In the genomic region with DNA sequence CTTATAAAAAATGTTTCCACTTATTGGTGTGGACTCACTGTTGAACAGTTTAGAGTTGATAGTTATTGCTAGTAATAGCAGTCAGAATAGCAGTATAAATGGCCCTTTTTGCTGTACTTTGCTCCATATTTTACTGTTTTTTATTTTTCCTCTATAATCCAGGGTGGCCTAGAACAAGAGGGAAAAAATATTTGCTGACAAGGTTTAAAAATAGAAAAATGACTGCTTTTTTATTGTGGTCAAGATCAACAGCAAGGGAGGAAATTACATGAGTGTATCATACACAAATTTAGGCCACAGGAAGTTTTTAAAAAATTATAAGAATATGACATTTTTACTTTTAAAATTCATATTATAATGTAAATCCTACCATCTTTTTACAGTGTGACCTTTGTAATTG, we compare ENCODE assay signal across 8 cellular contexts.
"Had no signal": no experiment of that assay in that cellular context is flagged by ENCODE, and none has a peak within 500 bp of the region (broad histone marks: within the 10 kb centered on the region; RNA-seq: fewer than 3 reads in every experiment).

No MANE protein-coding gene starts in this region.

- H3K9me3 ChIP-seq: HAP-1 had no signal

- ATAC-seq: HCT116 had no signal

- H3K9ac ChIP-seq: GM23248 had no signal

- DNase-seq: GM23248, GOT3, H7, HFFc6, KG1 had no signal

- H3K36me3 ChIP-seq: HAP-1 had no signal

- H3K4me1 ChIP-seq: HAP-1 had no signal

- H3K27ac ChIP-seq: GM23248, HL-60 had no signal

- H3K4me3 ChIP-seq: GM23248, HAP-1 had no signal

- H2AFZ ChIP-seq: GM23248 had no signal
